In the genomic region with DNA sequence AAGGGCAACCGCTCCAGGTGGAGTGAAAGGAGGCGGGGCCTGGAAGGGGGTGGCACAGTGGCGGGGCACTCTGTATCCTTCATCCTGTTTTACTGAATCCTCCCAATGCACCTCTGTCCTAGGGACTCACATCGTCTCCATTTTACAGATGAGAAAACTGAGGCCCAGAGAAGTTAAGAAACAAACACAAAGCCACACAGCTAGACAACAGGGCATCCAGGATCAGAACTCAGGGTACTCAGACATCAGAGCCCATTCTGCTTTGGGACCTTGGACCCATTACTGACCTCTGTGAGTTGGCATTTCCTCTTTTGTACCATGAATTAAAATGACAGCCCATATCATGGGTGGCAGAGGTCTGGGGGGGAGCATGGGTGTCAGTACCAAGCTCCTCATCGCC, we compare ENCODE assay signal across 17 cellular contexts.
DNase-seq lines count a peak whose midpoint lies in the region; ATAC-seq, FAIRE-seq and TF ChIP-seq lines count a peak whose summit lies in the region.
"Had no signal": no experiment of that assay in that cellular context is flagged by ENCODE, and none has a peak within 500 bp of the region (broad histone marks: within the 10 kb centered on the region; RNA-seq: fewer than 3 reads in every experiment).

No MANE protein-coding gene starts in this region.

- H3K36me3 Mint-ChIP-seq in HFFc6 (ENCODE audit: low read depth), result peaks cover 33% of the 10 kb centered on the region

- H3K9me1 ChIP-seq in endothelial cell of umbilical vein (replicated peaks; ENCODE audit: control insufficient read depth, extremely low read depth, insufficient read depth, low read length), result no peaks in the 10 kb centered on the region

- dilution Hi-C loops in endothelial cell of umbilical vein (cut with MboI; ENCODE audit: extremely low pct_ligation_motif_present, low sequenced_read_pairs), result no loop called here

- BruUV-seq in endothelial cell of umbilical vein (replicated peaks; lab: Mats Ljungman, UMichigan), result no TSS peak

- no peak for TF ChIP-seq CTCF in HFFc6 (IDR thresholded peaks at IDR 0.05)
- TF ChIP-seq CTCF in endothelial cell of umbilical vein (IDR thresholded peaks at IDR 0.05; ENCODE audit: extremely low read depth in 1 of 2, insufficient read depth in 1 of 2, low read depth in 1 of 2, low read length in 2 of 2), result no peak
- TF ChIP-seq CTCF in smooth muscle cell (IDR thresholded peaks at IDR 0.05; ENCODE audit: borderline replicate concordance, insufficient read depth, poor library complexity, severe bottlenecking), result no peak
- no peak for TF ChIP-seq CTCF in esophagus muscularis mucosa (IDR thresholded peaks at IDR 0.05)

- no peaks in the 10 kb centered on the region; the same call in 1 of the 2 replicates for H3K27me3 Mint-ChIP-seq in HFFc6 (ENCODE audit: insufficient read depth)
- H3K27me3 Mint-ChIP-seq: CD8-positive, alpha-beta memory T cell had no signal

- H3F3A ChIP-seq in smooth muscle cell (ENCODE audit: low read depth), result no peaks in the 10 kb centered on the region

- no peaks in the 10 kb centered on the region for H4K20me1 ChIP-seq in BLaER1
- H4K20me1 ChIP-seq in endothelial cell of umbilical vein (replicated peaks; ENCODE audit: control insufficient read depth, extremely low read depth, insufficient read depth, low read length), result no peaks in the 10 kb centered on the region
- H4K20me1 ChIP-seq in smooth muscle cell (ENCODE audit: low read depth), result no peaks in the 10 kb centered on the region

- H2AFZ ChIP-seq in endothelial cell of umbilical vein (ENCODE audit: low read depth, low read length) (no peak overlapping the region), smooth muscle cell (ENCODE audit: low read depth) (no peak overlapping the region)

- no peak for FAIRE-seq in endothelial cell of umbilical vein (lab: Jason Lieb, UNC)
- FAIRE-seq: A204.1, GM12892, H54, HTR-8/SVneo had no signal

- H3K4me3 ChIP-seq in BLaER1 (no peak overlapping the region), endothelial cell of umbilical vein (replicated peaks in 1 of 3; ENCODE audit: insufficient read depth in 1 of 3, low read depth in 1 of 3, low read length in 3 of 3) (no peak overlapping the region), smooth muscle cell (no peak overlapping the region), esophagus muscularis mucosa (no peak overlapping the region)

- H3K4me3 Mint-ChIP-seq in HFFc6, result peak overlapping the region; percentile 48
- H3K4me3 Mint-ChIP-seq: CD8-positive, alpha-beta memory T cell had no signal

- H3K9me3 ChIP-seq in BLaER1 (peaks cover 14% of the 10 kb centered on the region), endothelial cell of umbilical vein (replicated peaks; ENCODE audit: control insufficient read depth, insufficient read depth, low read length) (no peaks in the 10 kb centered on the region), smooth muscle cell (replicated peaks; ENCODE audit: low read depth) (no peaks in the 10 kb centered on the region), esophagus muscularis mucosa (peaks cover 0 to 6% (median 2%) of the 10 kb centered on the region in 4 donors)
- H3K9me3 ChIP-seq: BE2C had no signal

- DNase-seq in HFFc6, result no peak
- no peak for DNase-seq in endothelial cell of umbilical vein (ENCODE audit: low read depth, low spot score)
- no peak for DNase-seq in smooth muscle cell (lab: John Stamatoyannopoulos, UW; ENCODE audit: unreplicated experiment)
- DNase-seq in esophagus muscularis mucosa (ENCODE audit: extremely low spot score), result no peak
- DNase-seq: BE2C; Caco-2; CD8-positive, alpha-beta memory T cell; DND-41; GDM1 had no signal

- H3K27ac Mint-ChIP-seq in HFFc6, result peak overlapping the region; percentile 83
- H3K27ac Mint-ChIP-seq: CD8-positive, alpha-beta memory T cell had no signal

- H3K4me1 Mint-ChIP-seq in HFFc6 (ENCODE audit: low read depth), result peaks cover 70% of the 10 kb centered on the region

- 99% methylated on average over 5 of the region's 5 CpGs for WGBS in smooth muscle cell (ENCODE audit: low lambda C conversion rate)
- 97% methylated on average over 5 of the region's 5 CpGs for WGBS in esophagus muscularis mucosa

- H3K36me3 ChIP-seq in BLaER1, result peaks cover 6% of the 10 kb centered on the region
- no peaks in the 10 kb centered on the region for H3K36me3 ChIP-seq in endothelial cell of umbilical vein (ENCODE audit: control insufficient read depth in 2 of 2, extremely low read depth in 1 of 2, insufficient read depth in 2 of 2, low read length in 2 of 2)
- H3K36me3 ChIP-seq in smooth muscle cell (ENCODE audit: low read depth), result no peaks in the 10 kb centered on the region
- peaks cover 0 to 9% (median 4%) of the 10 kb centered on the region in 4 donors for H3K36me3 ChIP-seq in esophagus muscularis mucosa
- H3K36me3 ChIP-seq: BE2C had no signal

- POLR2A ChIA-PET in endothelial cell of umbilical vein (lab: Charles Lee), result interaction anchor here (0.7 kb wide), 1 partner anchor 30 kb away, joined by 3 read pairs; no protein-coding TSS in a partner anchor

- CTCF ChIA-PET in endothelial cell of umbilical vein (lab: Charles Lee), result interaction anchor here (0.7 to 1.2 kb wide), 2 partner anchors 21 to 101 kb away, joined by 3 to 5 read pairs; no protein-coding TSS in a partner anchor

- H3K4me1 ChIP-seq in BLaER1, result peaks cover 62% of the 10 kb centered on the region
- peaks cover 27% of the 10 kb centered on the region for H3K4me1 ChIP-seq in endothelial cell of umbilical vein (ENCODE audit: control insufficient read depth, extremely low read depth, insufficient read depth, low read length)
- no peaks in the 10 kb centered on the region for H3K4me1 ChIP-seq in smooth muscle cell (ENCODE audit: low read depth)
- no peaks in the 10 kb centered on the region for H3K4me1 ChIP-seq in esophagus muscularis mucosa
- H3K4me1 ChIP-seq: BE2C had no signal

- H3K9ac ChIP-seq in BLaER1 (no peak overlapping the region), endothelial cell of umbilical vein (replicated peaks; ENCODE audit: extremely low read depth, insufficient read depth, low read length) (no peak overlapping the region), smooth muscle cell (ENCODE audit: low read depth) (no peak overlapping the region)

- TF ChIP-seq EP300 in esophagus muscularis mucosa (IDR thresholded peaks at IDR 0.05), result no peak

- no peak overlapping the region for H3K27ac ChIP-seq in BLaER1
- peak overlapping the region; percentile 51 for H3K27ac ChIP-seq in endothelial cell of umbilical vein (ENCODE audit: insufficient read depth, low read depth, low read length)
- peak overlapping the region; percentile 38 for H3K27ac ChIP-seq in smooth muscle cell (ENCODE audit: low read depth)
- no peak overlapping the region for H3K27ac ChIP-seq in esophagus muscularis mucosa (replicated peaks in 1 of 4)

- H3K27me3 ChIP-seq in BLaER1 (no peaks in the 10 kb centered on the region), endothelial cell of umbilical vein (ENCODE audit: control insufficient read depth in 2 of 2, insufficient read depth in 2 of 2, low read length in 2 of 2) (no peaks in the 10 kb centered on the region), smooth muscle cell (ENCODE audit: low read depth) (no peaks in the 10 kb centered on the region), esophagus muscularis mucosa (no peaks in the 10 kb centered on the region)
- H3K27me3 ChIP-seq: BE2C had no signal

- ATAC-seq in HG03039 (IDR thresholded peaks at IDR 0.05; ENCODE audit: unreplicated experiment), result no peak
- no peak for ATAC-seq in GM21390 (IDR thresholded peaks at IDR 0.05; ENCODE audit: unreplicated experiment)
- ATAC-seq: HCT116 had no signal

- H3K9me3 Mint-ChIP-seq in HFFc6, result no peaks in the 10 kb centered on the region

- H3K79me2 ChIP-seq in endothelial cell of umbilical vein (ENCODE audit: control insufficient read depth, insufficient read depth, low read length), result no peaks in the 10 kb centered on the region
- H3K79me2 ChIP-seq in smooth muscle cell (ENCODE audit: low read depth), result no peaks in the 10 kb centered on the region

- H3K4me2 ChIP-seq in BLaER1, result peak overlapping the region; percentile 72
- no peak overlapping the region for H3K4me2 ChIP-seq in endothelial cell of umbilical vein (ENCODE audit: insufficient read depth, low read length)
- H3K4me2 ChIP-seq in smooth muscle cell, result no peak overlapping the region

- TF ChIP-seq POLR2A in endothelial cell of umbilical vein (IDR thresholded peaks at IDR 0.05; ENCODE audit: low read depth, low read length) (no peak), esophagus muscularis mucosa (IDR thresholded peaks at IDR 0.05; ENCODE audit: low read depth) (no peak)

- intact Hi-C loops in endothelial cell of umbilical vein (cut with micrococcal nuclease) (loop anchor here (2.0 kb wide), 1 partner anchor 54 kb away; no protein-coding TSS in a partner anchor), esophagus muscularis mucosa (cut with DNase I) (no loop called here)

TF ChIP-seq in endothelial cell of umbilical vein, 7 proteins besides CTCF, POLR2A, EP300 and RAD21:
- TF ChIP-seq FOS (IDR thresholded peaks at IDR 0.05; ENCODE audit: borderline replicate concordance, insufficient read depth, low read length), result no peak
- TF ChIP-seq GATA2 (IDR thresholded peaks at IDR 0.05; ENCODE audit: insufficient read depth, insufficient read length, low read depth, low read length), result no peak
- TF ChIP-seq MYC (IDR thresholded peaks at IDR 0.05; ENCODE audit: low read depth, low read length), result no peak
- TF ChIP-seq, protein P1, sequence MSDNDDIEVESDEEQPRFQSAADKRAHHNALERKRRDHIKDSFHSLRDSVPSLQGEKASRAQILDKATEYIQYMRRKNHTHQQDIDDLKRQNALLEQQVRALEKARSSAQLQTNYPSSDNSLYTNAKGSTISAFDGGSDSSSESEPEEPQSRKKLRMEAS (IDR thresholded peaks at IDR 0.05; ENCODE audit: insufficient read depth, insufficient read length), result no peak
- no peak for TF ChIP-seq POLR2AphosphoS5 (IDR thresholded peaks at IDR 0.05; ENCODE audit: insufficient read depth, low read depth, low read length)
- TF ChIP-seq JUN (IDR thresholded peaks at IDR 0.05; ENCODE audit: borderline replicate concordance, insufficient read depth, insufficient read length, low read depth), result no peak
- no peak for TF ChIP-seq EZH2 (IDR thresholded peaks at IDR 0.05; ENCODE audit: borderline replicate concordance, low read depth, low read length, severe bottlenecking)

Comparison
In these comparisons a context has a peak if more than half of its experiments do, and no peak if none do; other contexts are left out.
1. H3K27ac ChIP-seq: peak in endothelial cell of umbilical vein (single experiment) and smooth muscle cell (single experiment); none in BLaER1 (single experiment) and esophagus muscularis mucosa (0 of 4).